1 cellular context compared by ENCODE assay signal in the genomic region with DNA sequence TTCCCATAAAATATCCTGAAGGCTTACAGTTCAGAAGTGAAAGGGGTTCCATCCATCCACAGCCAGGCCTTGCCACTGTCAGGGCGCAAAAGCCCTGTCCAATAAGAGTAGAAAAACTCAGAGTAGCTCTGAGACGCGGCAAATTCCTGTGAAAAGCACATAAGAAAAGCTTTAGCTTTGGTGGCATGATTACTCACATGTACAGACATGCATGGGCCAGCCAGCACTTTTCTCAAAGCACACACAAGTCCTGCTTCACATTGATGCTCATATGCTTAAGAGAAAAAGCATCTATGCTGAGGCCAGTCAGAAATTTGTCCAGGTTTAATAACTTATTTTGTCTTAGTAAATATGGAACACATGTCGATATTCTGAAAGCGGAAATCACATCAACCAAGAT.
TF ChIP-seq lines count a peak whose summit lies in the region.

No MANE protein-coding gene starts in this region.

TF ChIP-seq in H1, 55 proteins besides CTCF, POLR2A, EP300 and RAD21:
- TF ChIP-seq, protein P1, sequence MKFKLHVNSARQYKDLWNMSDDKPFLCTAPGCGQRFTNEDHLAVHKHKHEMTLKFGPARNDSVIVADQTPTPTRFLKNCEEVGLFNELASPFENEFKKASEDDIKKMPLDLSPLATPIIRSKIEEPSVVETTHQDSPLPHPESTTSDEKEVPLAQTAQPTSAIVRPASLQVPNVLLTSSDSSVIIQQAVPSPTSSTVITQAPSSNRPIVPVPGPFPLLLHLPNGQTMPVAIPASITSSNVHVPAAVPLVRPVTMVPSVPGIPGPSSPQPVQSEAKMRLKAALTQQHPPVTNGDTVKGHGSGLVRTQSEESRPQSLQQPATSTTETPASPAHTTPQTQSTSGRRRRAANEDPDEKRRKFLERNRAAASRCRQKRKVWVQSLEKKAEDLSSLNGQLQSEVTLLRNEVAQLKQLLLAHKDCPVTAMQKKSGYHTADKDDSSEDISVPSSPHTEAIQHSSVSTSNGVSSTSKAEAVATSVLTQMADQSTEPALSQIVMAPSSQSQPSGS (IDR thresholded peaks at IDR 0.05; ENCODE audit: low read length) = no peak
- no peak for TF ChIP-seq EGR1 (IDR thresholded peaks at IDR 0.05; ENCODE audit: borderline replicate concordance, low read depth, low read length)
- no peak for TF ChIP-seq NANOG (IDR thresholded peaks at IDR 0.05; ENCODE audit: insufficient read depth, low read depth, low read length, poor library complexity, severe bottlenecking)
- no peak for TF ChIP-seq JUN (IDR thresholded peaks at IDR 0.05; ENCODE audit: low read depth, low read length)
- no peak for TF ChIP-seq TAF1 (IDR thresholded peaks at IDR 0.05; ENCODE audit: low read depth, low read length)
- no peak for TF ChIP-seq CHD2 (IDR thresholded peaks at IDR 0.05; ENCODE audit: low read length)
